ENCODE assay signal across 30 cellular contexts in the genomic region with DNA sequence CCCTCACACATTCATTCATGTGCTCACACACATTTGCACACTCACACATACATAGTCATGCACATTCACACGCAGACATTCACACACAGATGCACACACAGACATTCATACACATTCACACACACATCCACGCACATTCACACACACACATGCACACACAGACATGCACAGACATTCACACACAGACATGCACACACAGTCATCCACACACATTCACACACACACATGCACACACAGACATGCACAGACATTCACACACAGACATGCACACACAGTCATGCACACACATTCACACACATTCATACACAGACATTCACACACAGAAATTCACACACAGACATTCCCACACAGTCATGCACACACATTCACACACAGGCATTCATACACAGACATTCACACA.
"Had no signal": no experiment of that assay in that cellular context is flagged by ENCODE, and none has a peak within 500 bp of the region (broad histone marks: within the 10 kb centered on the region; RNA-seq: fewer than 3 reads in every experiment).

No MANE protein-coding gene starts in this region.

- H3K4me1 Mint-ChIP-seq: naive thymus-derived CD8-positive, alpha-beta T cell; nephron; neural crest cell had no signal

- H3K27me3 ChIP-seq: neutrophil, ovary, right atrium auricular region, suprapubic skin, tibial artery, upper lobe of right lung, uterus had no signal

- H3K27ac Mint-ChIP-seq: naive thymus-derived CD8-positive, alpha-beta T cell; nephron; progenitor cell of endocrine pancreas; stimulated activated naive CD8-positive, alpha-beta T cell treated with anti-CD3 and anti-CD28 coated beads, Interleukin-15, Interleukin-2, amounts not matched to agents 100 ng/mL and 50 ng/mL, for 24 hours had no signal

- H3K9me3 Mint-ChIP-seq: nephron; neural crest cell; stimulated activated naive CD8-positive, alpha-beta T cell treated with anti-CD3 and anti-CD28 coated beads, Interleukin-15, Interleukin-2, amounts not matched to agents 100 ng/mL and 50 ng/mL, for 24 hours had no signal

- H3K4me3 ChIP-seq: lower lobe of right lung, ovary, right atrium auricular region, skin epidermis, suprapubic skin, thoracic aorta, tibial artery, upper lobe of right lung, uterus had no signal

- H3K36me3 ChIP-seq: lower lobe of right lung, neutrophil, ovary, right atrium auricular region, suprapubic skin, thoracic aorta, tibial artery, upper lobe of right lung, uterus had no signal

- H3K27ac ChIP-seq: lower lobe of right lung, neutrophil, ovary, right atrium auricular region, skin epidermis, suprapubic skin, thoracic aorta, tibial artery, upper lobe of right lung, uterus had no signal

- H3K4me3 Mint-ChIP-seq: naive thymus-derived CD8-positive, alpha-beta T cell; nephron; neural crest cell; stimulated activated naive CD8-positive, alpha-beta T cell treated with anti-CD3 and anti-CD28 coated beads, Interleukin-15, Interleukin-2, amounts not matched to agents 100 ng/mL and 50 ng/mL, for 24 hours had no signal

- ATAC-seq: left cardiac atrium; left lobe of liver; lower lobe of right lung; naive thymus-derived CD8-positive, alpha-beta T cell; sciatic nerve; upper lobe of right lung had no signal

- FAIRE-seq: keratinocyte had no signal

- H3K4me1 ChIP-seq: lower lobe of right lung, right atrium auricular region, suprapubic skin, tibial artery, upper lobe of right lung, uterus had no signal

- DNase-seq: hippocampal formation; kidney glomerular epithelial cell; left cardiac atrium; lower lobe of right lung; mammary epithelial cell; mesenchymal stem cell; naive thymus-derived CD8-positive, alpha-beta T cell; occipital lobe; ovary; stimulated activated CD4-positive, alpha-beta T cell treated with anti-CD3 and anti-CD28 coated beads, Interleukin-12 subunit alpha, Interleukin-12 subunit beta, amount 100 ng/mL, for 4 hours; stimulated activated CD4-positive, alpha-beta T cell treated with anti-CD3 and anti-CD28 coated beads, Interleukin-15, amount 100 ng/mL, for 24 hours; stimulated activated CD4-positive, alpha-beta T cell treated with anti-CD3 and anti-CD28 coated beads, Interleukin-2, amount 100 ng/mL, for 24 hours; stimulated activated CD4-positive, alpha-beta T cell treated with anti-CD3 and anti-CD28 coated beads, Interleukin-4, amount 100 ng/mL, for 1 hour; stimulated activated naive CD4-positive, alpha-beta T cell; tibial artery; trophoblast cell; upper lobe of right lung; uterus had no signal

- H3K27me3 Mint-ChIP-seq: progenitor cell of endocrine pancreas; stimulated activated naive CD8-positive, alpha-beta T cell treated with anti-CD3 and anti-CD28 coated beads, Interleukin-15, Interleukin-2, amounts not matched to agents 100 ng/mL and 50 ng/mL, for 24 hours had no signal

- H3K9me3 ChIP-seq: lower lobe of right lung, neutrophil, ovary, right atrium auricular region, suprapubic skin, thoracic aorta, tibial artery, upper lobe of right lung, uterus had no signal
